In the genomic region with DNA sequence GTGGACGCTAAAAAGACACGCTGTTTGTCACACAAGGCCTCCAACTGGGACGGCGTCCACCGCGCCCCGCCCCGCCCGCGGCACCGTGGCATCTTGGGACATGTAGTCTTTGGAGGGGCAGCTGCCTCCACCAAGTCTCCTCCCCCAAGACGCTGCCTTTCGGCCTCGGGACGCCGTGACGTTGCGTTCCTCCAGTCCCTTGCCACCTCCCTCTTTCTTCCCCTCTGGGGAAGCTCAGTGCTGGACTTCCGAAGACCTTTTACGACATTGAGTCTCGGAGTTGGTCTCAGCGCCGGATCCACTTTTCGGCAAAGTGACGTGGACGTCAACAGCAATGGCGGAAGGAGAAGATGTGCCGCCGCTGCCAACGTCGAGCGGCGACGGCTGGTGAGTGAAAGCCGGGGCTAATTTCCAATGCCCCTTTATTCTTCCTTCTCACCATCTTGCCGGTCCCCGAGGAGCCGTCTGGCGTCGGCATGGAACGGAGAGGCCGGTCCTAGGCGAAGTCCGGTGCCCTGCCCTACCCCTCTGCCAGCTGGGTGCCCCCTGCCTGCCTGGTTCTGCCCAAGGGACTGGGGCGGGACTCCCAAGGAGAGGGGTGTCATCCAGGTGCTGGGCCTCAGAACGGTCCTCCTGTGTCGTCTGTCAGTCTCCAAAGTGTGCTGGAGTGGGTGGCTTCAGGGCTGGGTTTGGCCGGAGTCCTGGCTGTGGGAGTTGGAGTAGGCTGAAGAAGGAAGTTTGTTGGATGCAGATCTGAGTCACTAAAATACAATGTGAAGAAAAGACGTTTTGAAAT, we compare ENCODE assay signal across 1 cellular context.
TF ChIP-seq lines count a peak whose summit lies in the region.

Gene TBC1D23 (plus strand): TSS at position 308 of the 796 bp plus-strand sequence. CDS start 27 bp downstream, at position 335.

TF ChIP-seq in HepG2, 621 proteins besides CTCF, POLR2A, EP300 and RAD21 (continued from another document and continues in another):
- 0 out of 2 replicates have a peak, but pooled peaks have one; percentile 16 for TF ChIP-seq ZBTB3 (CRISPR knock-in tag; IDR thresholded peaks at IDR 0.05; ENCODE audit: borderline replicate concordance, low read depth)
- TF ChIP-seq, protein P1, sequence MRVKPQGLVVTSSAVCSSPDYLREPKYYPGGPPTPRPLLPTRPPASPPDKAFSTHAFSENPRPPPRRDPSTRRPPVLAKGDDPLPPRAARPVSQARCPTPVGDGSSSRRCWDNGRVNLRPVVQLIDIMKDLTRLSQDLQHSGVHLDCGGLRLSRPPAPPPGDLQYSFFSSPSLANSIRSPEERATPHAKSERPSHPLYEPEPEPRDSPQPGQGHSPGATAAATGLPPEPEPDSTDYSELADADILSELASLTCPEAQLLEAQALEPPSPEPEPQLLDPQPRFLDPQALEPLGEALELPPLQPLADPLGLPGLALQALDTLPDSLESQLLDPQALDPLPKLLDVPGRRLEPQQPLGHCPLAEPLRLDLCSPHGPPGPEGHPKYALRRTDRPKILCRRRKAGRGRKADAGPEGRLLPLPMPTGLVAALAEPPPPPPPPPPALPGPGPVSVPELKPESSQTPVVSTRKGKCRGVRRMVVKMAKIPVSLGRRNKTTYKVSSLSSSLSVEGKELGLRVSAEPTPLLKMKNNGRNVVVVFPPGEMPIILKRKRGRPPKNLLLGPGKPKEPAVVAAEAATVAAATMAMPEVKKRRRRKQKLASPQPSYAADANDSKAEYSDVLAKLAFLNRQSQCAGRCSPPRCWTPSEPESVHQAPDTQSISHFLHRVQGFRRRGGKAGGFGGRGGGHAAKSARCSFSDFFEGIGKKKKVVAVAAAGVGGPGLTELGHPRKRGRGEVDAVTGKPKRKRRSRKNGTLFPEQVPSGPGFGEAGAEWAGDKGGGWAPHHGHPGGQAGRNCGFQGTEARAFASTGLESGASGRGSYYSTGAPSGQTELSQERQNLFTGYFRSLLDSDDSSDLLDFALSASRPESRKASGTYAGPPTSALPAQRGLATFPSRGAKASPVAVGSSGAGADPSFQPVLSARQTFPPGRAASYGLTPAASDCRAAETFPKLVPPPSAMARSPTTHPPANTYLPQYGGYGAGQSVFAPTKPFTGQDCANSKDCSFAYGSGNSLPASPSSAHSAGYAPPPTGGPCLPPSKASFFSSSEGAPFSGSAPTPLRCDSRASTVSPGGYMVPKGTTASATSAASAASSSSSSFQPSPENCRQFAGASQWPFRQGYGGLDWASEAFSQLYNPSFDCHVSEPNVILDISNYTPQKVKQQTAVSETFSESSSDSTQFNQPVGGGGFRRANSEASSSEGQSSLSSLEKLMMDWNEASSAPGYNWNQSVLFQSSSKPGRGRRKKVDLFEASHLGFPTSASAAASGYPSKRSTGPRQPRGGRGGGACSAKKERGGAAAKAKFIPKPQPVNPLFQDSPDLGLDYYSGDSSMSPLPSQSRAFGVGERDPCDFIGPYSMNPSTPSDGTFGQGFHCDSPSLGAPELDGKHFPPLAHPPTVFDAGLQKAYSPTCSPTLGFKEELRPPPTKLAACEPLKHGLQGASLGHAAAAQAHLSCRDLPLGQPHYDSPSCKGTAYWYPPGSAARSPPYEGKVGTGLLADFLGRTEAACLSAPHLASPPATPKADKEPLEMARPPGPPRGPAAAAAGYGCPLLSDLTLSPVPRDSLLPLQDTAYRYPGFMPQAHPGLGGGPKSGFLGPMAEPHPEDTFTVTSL (CRISPR knock-in tag; IDR thresholded peaks at IDR 0.05; ENCODE audit: borderline replicate concordance), result peak; percentile 79; the same call in 1 of the 2 replicates
- TF ChIP-seq, protein P2, sequence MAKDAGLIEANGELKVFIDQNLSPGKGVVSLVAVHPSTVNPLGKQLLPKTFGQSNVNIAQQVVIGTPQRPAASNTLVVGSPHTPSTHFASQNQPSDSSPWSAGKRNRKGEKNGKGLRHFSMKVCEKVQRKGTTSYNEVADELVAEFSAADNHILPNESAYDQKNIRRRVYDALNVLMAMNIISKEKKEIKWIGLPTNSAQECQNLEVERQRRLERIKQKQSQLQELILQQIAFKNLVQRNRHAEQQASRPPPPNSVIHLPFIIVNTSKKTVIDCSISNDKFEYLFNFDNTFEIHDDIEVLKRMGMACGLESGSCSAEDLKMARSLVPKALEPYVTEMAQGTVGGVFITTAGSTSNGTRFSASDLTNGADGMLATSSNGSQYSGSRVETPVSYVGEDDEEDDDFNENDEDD (CRISPR knock-in tag; IDR thresholded peaks at IDR 0.05; ENCODE audit: borderline replicate concordance), result peak; percentile 46; the same call in 1 of the 2 replicates
- TF ChIP-seq, protein P3, sequence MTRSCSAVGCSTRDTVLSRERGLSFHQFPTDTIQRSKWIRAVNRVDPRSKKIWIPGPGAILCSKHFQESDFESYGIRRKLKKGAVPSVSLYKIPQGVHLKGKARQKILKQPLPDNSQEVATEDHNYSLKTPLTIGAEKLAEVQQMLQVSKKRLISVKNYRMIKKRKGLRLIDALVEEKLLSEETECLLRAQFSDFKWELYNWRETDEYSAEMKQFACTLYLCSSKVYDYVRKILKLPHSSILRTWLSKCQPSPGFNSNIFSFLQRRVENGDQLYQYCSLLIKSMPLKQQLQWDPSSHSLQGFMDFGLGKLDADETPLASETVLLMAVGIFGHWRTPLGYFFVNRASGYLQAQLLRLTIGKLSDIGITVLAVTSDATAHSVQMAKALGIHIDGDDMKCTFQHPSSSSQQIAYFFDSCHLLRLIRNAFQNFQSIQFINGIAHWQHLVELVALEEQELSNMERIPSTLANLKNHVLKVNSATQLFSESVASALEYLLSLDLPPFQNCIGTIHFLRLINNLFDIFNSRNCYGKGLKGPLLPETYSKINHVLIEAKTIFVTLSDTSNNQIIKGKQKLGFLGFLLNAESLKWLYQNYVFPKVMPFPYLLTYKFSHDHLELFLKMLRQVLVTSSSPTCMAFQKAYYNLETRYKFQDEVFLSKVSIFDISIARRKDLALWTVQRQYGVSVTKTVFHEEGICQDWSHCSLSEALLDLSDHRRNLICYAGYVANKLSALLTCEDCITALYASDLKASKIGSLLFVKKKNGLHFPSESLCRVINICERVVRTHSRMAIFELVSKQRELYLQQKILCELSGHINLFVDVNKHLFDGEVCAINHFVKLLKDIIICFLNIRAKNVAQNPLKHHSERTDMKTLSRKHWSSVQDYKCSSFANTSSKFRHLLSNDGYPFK (CRISPR knock-in tag; IDR thresholded peaks at IDR 0.05; ENCODE audit: borderline replicate concordance), result peak; percentile 69; the same call in 1 of the 2 replicates
- peak; percentile 20; the same call in 1 of the 2 replicates for TF ChIP-seq ZNF567 (CRISPR knock-in tag; IDR thresholded peaks at IDR 0.05; ENCODE audit: borderline replicate concordance)
- TF ChIP-seq, protein P4, sequence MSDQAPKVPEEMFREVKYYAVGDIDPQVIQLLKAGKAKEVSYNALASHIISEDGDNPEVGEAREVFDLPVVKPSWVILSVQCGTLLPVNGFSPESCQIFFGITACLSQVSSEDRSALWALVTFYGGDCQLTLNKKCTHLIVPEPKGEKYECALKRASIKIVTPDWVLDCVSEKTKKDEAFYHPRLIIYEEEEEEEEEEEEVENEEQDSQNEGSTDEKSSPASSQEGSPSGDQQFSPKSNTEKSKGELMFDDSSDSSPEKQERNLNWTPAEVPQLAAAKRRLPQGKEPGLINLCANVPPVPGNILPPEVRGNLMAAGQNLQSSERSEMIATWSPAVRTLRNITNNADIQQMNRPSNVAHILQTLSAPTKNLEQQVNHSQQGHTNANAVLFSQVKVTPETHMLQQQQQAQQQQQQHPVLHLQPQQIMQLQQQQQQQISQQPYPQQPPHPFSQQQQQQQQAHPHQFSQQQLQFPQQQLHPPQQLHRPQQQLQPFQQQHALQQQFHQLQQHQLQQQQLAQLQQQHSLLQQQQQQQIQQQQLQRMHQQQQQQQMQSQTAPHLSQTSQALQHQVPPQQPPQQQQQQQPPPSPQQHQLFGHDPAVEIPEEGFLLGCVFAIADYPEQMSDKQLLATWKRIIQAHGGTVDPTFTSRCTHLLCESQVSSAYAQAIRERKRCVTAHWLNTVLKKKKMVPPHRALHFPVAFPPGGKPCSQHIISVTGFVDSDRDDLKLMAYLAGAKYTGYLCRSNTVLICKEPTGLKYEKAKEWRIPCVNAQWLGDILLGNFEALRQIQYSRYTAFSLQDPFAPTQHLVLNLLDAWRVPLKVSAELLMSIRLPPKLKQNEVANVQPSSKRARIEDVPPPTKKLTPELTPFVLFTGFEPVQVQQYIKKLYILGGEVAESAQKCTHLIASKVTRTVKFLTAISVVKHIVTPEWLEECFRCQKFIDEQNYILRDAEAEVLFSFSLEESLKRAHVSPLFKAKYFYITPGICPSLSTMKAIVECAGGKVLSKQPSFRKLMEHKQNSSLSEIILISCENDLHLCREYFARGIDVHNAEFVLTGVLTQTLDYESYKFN (CRISPR knock-in tag; conservative IDR thresholded peaks at IDR 0.05), result peak; percentile 38
- 0 out of 2 replicates have a peak, but pooled peaks have one; percentile 53 for TF ChIP-seq LBX2 (CRISPR knock-in tag; IDR thresholded peaks at IDR 0.05; ENCODE audit: borderline replicate concordance)
- TF ChIP-seq ZKSCAN8 (CRISPR knock-in tag; IDR thresholded peaks at IDR 0.05; ENCODE audit: borderline replicate concordance), result peak; percentile 40; the same call in 1 of the 2 replicates
- peak; percentile 68 for TF ChIP-seq NFYC (CRISPR knock-in tag; IDR thresholded peaks at IDR 0.05)
- TF ChIP-seq, protein P5, sequence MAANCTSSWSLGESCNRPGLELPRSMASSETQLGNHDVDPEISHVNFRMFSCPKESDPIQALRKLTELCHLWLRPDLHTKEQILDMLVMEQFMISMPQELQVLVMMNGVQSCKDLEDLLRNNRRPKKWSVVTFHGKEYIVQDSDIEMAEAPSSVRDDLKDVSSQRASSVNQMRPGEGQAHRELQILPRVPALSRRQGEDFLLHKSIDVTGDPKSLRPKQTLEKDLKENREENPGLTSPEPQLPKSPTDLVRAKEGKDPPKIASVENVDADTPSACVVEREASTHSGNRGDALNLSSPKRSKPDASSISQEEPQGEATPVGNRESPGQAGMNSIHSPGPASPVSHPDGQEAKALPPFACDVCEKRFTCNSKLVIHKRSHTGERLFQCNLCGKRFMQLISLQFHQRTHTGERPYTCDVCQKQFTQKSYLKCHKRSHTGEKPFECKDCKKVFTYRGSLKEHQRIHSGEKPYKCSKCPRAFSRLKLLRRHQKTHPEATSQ (CRISPR knock-in tag; IDR thresholded peaks at IDR 0.05; ENCODE audit: borderline replicate concordance), result peak; percentile 23; the same call in 1 of the 2 replicates
- TF ChIP-seq POGZ (CRISPR knock-in tag; IDR thresholded peaks at IDR 0.05), result peak; percentile 94
- TF ChIP-seq NFAT5 (CRISPR knock-in tag; IDR thresholded peaks at IDR 0.05), result 0 out of 2 replicates have a peak, but pooled peaks have one; percentile 16
- TF ChIP-seq HMG20A (CRISPR knock-in tag; IDR thresholded peaks at IDR 0.05; ENCODE audit: borderline replicate concordance), result no peak
- TF ChIP-seq ETV5 (CRISPR knock-in tag; IDR thresholded peaks at IDR 0.05; ENCODE audit: borderline replicate concordance), result peak; percentile 66; the same call in 1 of the 2 replicates
- TF ChIP-seq ZNF775 (CRISPR knock-in tag; IDR thresholded peaks at IDR 0.05; ENCODE audit: borderline replicate concordance), result peak; percentile 72; the same call in 1 of the 2 replicates
- peak; percentile 48; the same call in 1 of the 2 replicates for TF ChIP-seq ZNF788 (CRISPR knock-in tag; IDR thresholded peaks at IDR 0.05; ENCODE audit: borderline replicate concordance)
- TF ChIP-seq STAG1 (CRISPR knock-in tag; IDR thresholded peaks at IDR 0.05), result no peak
- TF ChIP-seq HOXA3 (CRISPR knock-in tag; IDR thresholded peaks at IDR 0.05), result peak; percentile 97
- peak; percentile 96 for TF ChIP-seq ZNF576 (CRISPR knock-in tag; IDR thresholded peaks at IDR 0.05)
- no peak for TF ChIP-seq REXO4 (CRISPR knock-in tag; IDR thresholded peaks at IDR 0.05; ENCODE audit: borderline replicate concordance)
- TF ChIP-seq ZNF326 (CRISPR knock-in tag; IDR thresholded peaks at IDR 0.05; ENCODE audit: borderline replicate concordance), result no peak
- TF ChIP-seq NCOA2 (CRISPR knock-in tag; IDR thresholded peaks at IDR 0.05), result peak; percentile 17; the same call in 1 of the 2 replicates
- peak; percentile 32; the same call in 1 of the 2 replicates for TF ChIP-seq NCOR1 (IDR thresholded peaks at IDR 0.05; ENCODE audit: borderline replicate concordance, low read length)
